In genomic region chr12:92123780-92124707, GRCh38 we compare ENCODE assay signal across 1 cellular context.
TF ChIP-seq lines count a peak whose summit lies in the region.

No MANE protein-coding gene starts in this region.

TF ChIP-seq in SK-N-SH treated with all-trans-retinoic acid at 6 μM for 48 hours, 23 proteins besides CTCF, POLR2A, EP300 and RAD21 (continued from another document):
- TF ChIP-seq CREB5 (CRISPR knock-in tag; IDR thresholded peaks at IDR 0.05; ENCODE audit: low read depth) (no peak), CSDC2 (CRISPR knock-in tag; IDR thresholded peaks at IDR 0.05) (no peak), ZFP3 (CRISPR knock-in tag; IDR thresholded peaks at IDR 0.05) (no peak), ISL1 (CRISPR knock-in tag; IDR thresholded peaks at IDR 0.05) (no peak), TOX (CRISPR knock-in tag; IDR thresholded peaks at IDR 0.05; ENCODE audit: borderline replicate concordance) (no peak)
- TF ChIP-seq, protein P1, sequence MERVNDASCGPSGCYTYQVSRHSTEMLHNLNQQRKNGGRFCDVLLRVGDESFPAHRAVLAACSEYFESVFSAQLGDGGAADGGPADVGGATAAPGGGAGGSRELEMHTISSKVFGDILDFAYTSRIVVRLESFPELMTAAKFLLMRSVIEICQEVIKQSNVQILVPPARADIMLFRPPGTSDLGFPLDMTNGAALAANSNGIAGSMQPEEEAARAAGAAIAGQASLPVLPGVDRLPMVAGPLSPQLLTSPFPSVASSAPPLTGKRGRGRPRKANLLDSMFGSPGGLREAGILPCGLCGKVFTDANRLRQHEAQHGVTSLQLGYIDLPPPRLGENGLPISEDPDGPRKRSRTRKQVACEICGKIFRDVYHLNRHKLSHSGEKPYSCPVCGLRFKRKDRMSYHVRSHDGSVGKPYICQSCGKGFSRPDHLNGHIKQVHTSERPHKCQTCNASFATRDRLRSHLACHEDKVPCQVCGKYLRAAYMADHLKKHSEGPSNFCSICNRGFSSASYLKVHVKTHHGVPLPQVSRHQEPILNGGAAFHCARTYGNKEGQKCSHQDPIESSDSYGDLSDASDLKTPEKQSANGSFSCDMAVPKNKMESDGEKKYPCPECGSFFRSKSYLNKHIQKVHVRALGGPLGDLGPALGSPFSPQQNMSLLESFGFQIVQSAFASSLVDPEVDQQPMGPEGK (CRISPR knock-in tag; IDR thresholded peaks at IDR 0.05; ENCODE audit: borderline replicate concordance), result no peak
- TF ChIP-seq, protein P2, sequence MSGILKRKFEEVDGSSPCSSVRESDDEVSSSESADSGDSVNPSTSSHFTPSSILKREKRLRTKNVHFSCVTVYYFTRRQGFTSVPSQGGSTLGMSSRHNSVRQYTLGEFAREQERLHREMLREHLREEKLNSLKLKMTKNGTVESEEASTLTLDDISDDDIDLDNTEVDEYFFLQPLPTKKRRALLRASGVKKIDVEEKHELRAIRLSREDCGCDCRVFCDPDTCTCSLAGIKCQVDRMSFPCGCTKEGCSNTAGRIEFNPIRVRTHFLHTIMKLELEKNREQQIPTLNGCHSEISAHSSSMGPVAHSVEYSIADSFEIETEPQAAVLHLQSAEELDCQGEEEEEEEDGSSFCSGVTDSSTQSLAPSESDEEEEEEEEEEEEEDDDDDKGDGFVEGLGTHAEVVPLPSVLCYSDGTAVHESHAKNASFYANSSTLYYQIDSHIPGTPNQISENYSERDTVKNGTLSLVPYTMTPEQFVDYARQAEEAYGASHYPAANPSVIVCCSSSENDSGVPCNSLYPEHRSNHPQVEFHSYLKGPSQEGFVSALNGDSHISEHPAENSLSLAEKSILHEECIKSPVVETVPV (CRISPR knock-in tag; IDR thresholded peaks at IDR 0.05), result no peak
